ENCODE assay signal across 26 cellular contexts in the genomic region with DNA sequence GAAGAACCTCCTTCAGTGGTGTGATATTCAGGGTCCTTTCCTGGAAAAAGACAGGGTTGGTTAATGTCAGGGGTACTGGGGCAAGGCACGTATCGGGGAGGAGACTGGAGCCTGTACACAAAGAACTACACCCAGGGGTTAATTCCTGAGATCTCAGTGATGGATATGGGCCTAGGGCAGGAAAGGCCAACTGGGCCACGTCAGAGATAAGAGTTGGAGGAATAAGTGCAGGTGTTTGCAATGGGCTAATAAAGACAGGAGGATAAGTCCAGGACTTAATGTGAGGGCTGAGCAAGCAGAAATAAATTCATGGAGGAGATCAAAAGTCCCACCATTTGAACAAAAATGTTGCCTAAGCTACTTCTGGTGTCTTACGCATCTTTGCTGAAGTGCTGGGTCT. TPM values are rescaled to one million over a fixed set of nuclear protein-coding genes. Genes with fewer than 3 reads are reported as not detected.
DNase-seq lines count a peak whose midpoint lies in the region; FAIRE-seq and TF ChIP-seq lines count a peak whose summit lies in the region.
"Had no signal": no experiment of that assay in that cellular context is flagged by ENCODE, and none has a peak within 500 bp of the region (broad histone marks: within the 10 kb centered on the region; RNA-seq: fewer than 3 reads in every experiment).

No MANE protein-coding gene starts in this region.

- H3K9me3 Mint-ChIP-seq in astrocyte (ENCODE audit: unreplicated experiment) (peaks cover 2% of the 10 kb centered on the region), progenitor cell of endocrine pancreas (ENCODE audit: low read depth) (peaks cover 6% of the 10 kb centered on the region)
- no peaks in the 10 kb centered on the region for H3K9me3 Mint-ChIP-seq in CD4-positive, alpha-beta memory T cell
- H3K9me3 Mint-ChIP-seq: CD8-positive, alpha-beta T cell had no signal

- H3K79me2 ChIP-seq in astrocyte (ENCODE audit: insufficient read depth, low read length) = no peaks in the 10 kb centered on the region

- H2BK15ac ChIP-seq in mesenchymal stem cell (ENCODE audit: low read depth, poor library complexity, severe bottlenecking) = no peak overlapping the region

- H2BK120ac ChIP-seq in mesenchymal stem cell (ENCODE audit: low read depth, low read length) = no peak overlapping the region

- H3K36me3 ChIP-seq in astrocyte (ENCODE audit: insufficient read depth, low read length) (no peaks in the 10 kb centered on the region), kidney (ENCODE audit: control insufficient read depth in 1 of 2, insufficient read depth in 2 of 2, low read length in 2 of 2) (no peaks in the 10 kb centered on the region), mesenchymal stem cell (ENCODE audit: control insufficient read depth in 1 of 2, insufficient read depth in 2 of 2, low read depth in 1 of 2, low read length in 2 of 2) (no peaks in the 10 kb centered on the region)
- no peaks in the 10 kb centered on the region for H3K36me3 ChIP-seq in CD4-positive, alpha-beta memory T cell (ENCODE audit: insufficient read depth, low read length)
- H3K36me3 ChIP-seq: SJSA1 had no signal

- H3K4me1 ChIP-seq in astrocyte (ENCODE audit: insufficient read depth, low read length) = peaks cover 3% of the 10 kb centered on the region
- H3K4me1 ChIP-seq in kidney (ENCODE audit: control insufficient read depth in 1 of 2, insufficient read depth in 1 of 2, low read depth in 1 of 2, low read length in 2 of 2) = peaks cover 3 to 6% of the 10 kb centered on the region in 2 donors
- H3K4me1 ChIP-seq in mesenchymal stem cell (ENCODE audit: control insufficient read depth, insufficient read depth, low read depth, low read length) = peaks cover 3% of the 10 kb centered on the region
- peaks cover 16% of the 10 kb centered on the region for H3K4me1 ChIP-seq in CD4-positive, alpha-beta memory T cell (ENCODE audit: insufficient read depth, low read length)
- H3K4me1 ChIP-seq: SJSA1 had no signal

- POLR2A ChIA-PET in CD4-positive, alpha-beta memory T cell (lab: Charles Lee; ENCODE audit: partially characterized antibody) = no interaction called here

- no peak overlapping the region for H4K91ac ChIP-seq in mesenchymal stem cell (ENCODE audit: low read length)

- H3K27ac ChIP-seq in astrocyte (ENCODE audit: low read depth, low read length) (no peak overlapping the region), kidney (ENCODE audit: low read depth in 2 of 2, low read length in 2 of 2) (no peak overlapping the region), mesenchymal stem cell (ENCODE audit: low read length, poor library complexity, severe bottlenecking) (no peak overlapping the region)
- H3K27ac ChIP-seq in CD4-positive, alpha-beta memory T cell (ENCODE audit: low read depth, low read length) = no peak overlapping the region
- H3K27ac ChIP-seq: SJSA1 had no signal

- H3K4me3 ChIP-seq in astrocyte (ENCODE audit: insufficient read depth, low read depth, low read length) (no peak overlapping the region), kidney (ENCODE audit: low read length in 2 of 2) (no peak overlapping the region), mesenchymal stem cell (ENCODE audit: insufficient read depth in 1 of 2, low read depth in 1 of 2, low read length in 2 of 2) (no peak overlapping the region)
- H3K4me3 ChIP-seq in CD4-positive, alpha-beta memory T cell (ENCODE audit: low read length in 2 of 2) = no peak overlapping the region
- H3K4me3 ChIP-seq: SJSA1 had no signal

- TF ChIP-seq CTCF in astrocyte (IDR thresholded peaks at IDR 0.05; ENCODE audit: insufficient read depth, low read depth, low read length) (no peak), progenitor cell of endocrine pancreas (IDR thresholded peaks at IDR 0.05; ENCODE audit: unreplicated experiment) (no peak), kidney (IDR thresholded peaks at IDR 0.05; ENCODE audit: borderline replicate concordance, extremely low read depth, insufficient read depth) (no peak)

- peaks cover 12% of the 10 kb centered on the region for H3K4me1 Mint-ChIP-seq in astrocyte (ENCODE audit: low read depth, unreplicated experiment)
- H3K4me1 Mint-ChIP-seq in progenitor cell of endocrine pancreas (ENCODE audit: low read depth) = peaks cover 40% of the 10 kb centered on the region
- peaks cover 11 to 26% (median 14%) of the 10 kb centered on the region in 4 donors for H3K4me1 Mint-ChIP-seq in CD4-positive, alpha-beta memory T cell

- no peak overlapping the region for H3K9ac ChIP-seq in astrocyte (ENCODE audit: low read length)
- no peak overlapping the region for H3K9ac ChIP-seq in kidney (ENCODE audit: low read length in 2 of 2)
- H3K9ac ChIP-seq in mesenchymal stem cell (ENCODE audit: low read length) = no peak overlapping the region

- CTCF ChIA-PET in CD4-positive, alpha-beta memory T cell (lab: Charles Lee; ENCODE audit: partially characterized antibody) = no interaction called here

- no peaks in the 10 kb centered on the region for H3K79me1 ChIP-seq in mesenchymal stem cell (replicated peaks; ENCODE audit: low read length, poor library complexity, severe bottlenecking)

- H4K8ac ChIP-seq in mesenchymal stem cell (ENCODE audit: low read length) = no peak overlapping the region

- H3K4me3 Mint-ChIP-seq in astrocyte (ENCODE audit: unreplicated experiment) (no peak overlapping the region), progenitor cell of endocrine pancreas (ENCODE audit: low read depth) (peak overlapping the region; percentile 2)
- no peak overlapping the region for H3K4me3 Mint-ChIP-seq in CD4-positive, alpha-beta memory T cell
- H3K4me3 Mint-ChIP-seq: CD8-positive, alpha-beta T cell had no signal

- H3K27me3 ChIP-seq in astrocyte (ENCODE audit: insufficient read depth, low read length) (no peaks in the 10 kb centered on the region), mesenchymal stem cell (ENCODE audit: control insufficient read depth in 1 of 2, insufficient read depth in 1 of 2, low read length in 2 of 2) (peaks cover 0 to 47% of the 10 kb centered on the region in 2 experiments)
- no peaks in the 10 kb centered on the region for H3K27me3 ChIP-seq in CD4-positive, alpha-beta memory T cell (ENCODE audit: insufficient read depth, low read length)
- H3K27me3 ChIP-seq: SJSA1 had no signal

- H3K4me2 ChIP-seq in astrocyte (ENCODE audit: low read length) = no peak overlapping the region
- H3K4me2 ChIP-seq in mesenchymal stem cell (ENCODE audit: low read length, poor library complexity, severe bottlenecking) = no peak overlapping the region

- no peak for DNase-seq in astrocyte (ENCODE audit: low read depth)
- peak; percentile 68 for DNase-seq in mesenteric fat pad (ENCODE audit: low spot score)
- DNase-seq in progenitor cell of endocrine pancreas (ENCODE audit: low spot score, unreplicated experiment) = no peak
- DNase-seq in kidney = no peak
- DNase-seq in mesenchymal stem cell = no peak
- DNase-seq in frontal cortex (ENCODE audit: low spot score in 2 of 2) = no peak
- DNase-seq in CD4-positive, alpha-beta memory T cell = no peak
- DNase-seq: C1 segment of cervical spinal cord; CD8-positive, alpha-beta T cell; DMS 273 treated with DMSO at 0.1 percent for 48 hours; DMS79 treated with DMSO at 0.1 percent for 48 hours; H7; Karpas-422; NCI-H1092; NCI-H1417 treated with DMSO at 0.1 percent for 48 hours; NCI-H1694 treated with DMSO at 0.1 percent for 48 hours; NCI-H2081; NCI-H2227 treated with DMSO at 0.1 percent for 48 hours; NCI-H526 treated with DMSO at 0.1 percent for 48 hours; Right ventricle myocardium superior; RPMI8226 had no signal

- WGBS in mesenchymal stem cell = 90% methylated on average over 4 of the region's 4 CpGs

- no peak overlapping the region for H3K23ac ChIP-seq in mesenchymal stem cell (ENCODE audit: low read length in 2 of 2)

- H2AFZ ChIP-seq in astrocyte (ENCODE audit: low read depth, low read length) = no peak overlapping the region
- H2AFZ ChIP-seq in mesenchymal stem cell (ENCODE audit: low read depth, low read length) = no peak overlapping the region

- H3K27ac Mint-ChIP-seq in astrocyte (ENCODE audit: unreplicated experiment) = peak overlapping the region; percentile 47
- H3K27ac Mint-ChIP-seq in progenitor cell of endocrine pancreas = peak overlapping the region; percentile 56
- H3K27ac Mint-ChIP-seq in CD4-positive, alpha-beta memory T cell = no peak overlapping the region
- H3K27ac Mint-ChIP-seq: CD8-positive, alpha-beta T cell had no signal

- H2BK12ac ChIP-seq in mesenchymal stem cell (ENCODE audit: low read length in 2 of 2) = no peak overlapping the region

- no peak overlapping the region for H3K4ac ChIP-seq in mesenchymal stem cell (ENCODE audit: low read depth in 1 of 2, low read length in 2 of 2)

- no peaks in the 10 kb centered on the region for H4K20me1 ChIP-seq in astrocyte (ENCODE audit: insufficient read depth, low read length)

- H3K18ac ChIP-seq in mesenchymal stem cell (ENCODE audit: low read depth in 1 of 2, low read length in 2 of 2) = no peak overlapping the region

- H3K36me3 Mint-ChIP-seq in astrocyte (ENCODE audit: low read depth, unreplicated experiment) = no peaks in the 10 kb centered on the region
- H3K36me3 Mint-ChIP-seq in progenitor cell of endocrine pancreas (ENCODE audit: insufficient read depth) = no peaks in the 10 kb centered on the region
- H3K36me3 Mint-ChIP-seq in CD4-positive, alpha-beta memory T cell = no peaks in the 10 kb centered on the region
- H3K36me3 Mint-ChIP-seq: CD8-positive, alpha-beta T cell had no signal

- no peak overlapping the region for H3K14ac ChIP-seq in mesenchymal stem cell (ENCODE audit: low read length in 2 of 2)

- H3K27me3 Mint-ChIP-seq in astrocyte (ENCODE audit: low read depth, unreplicated experiment) (peaks cover 16% of the 10 kb centered on the region), progenitor cell of endocrine pancreas (no peaks in the 10 kb centered on the region)
- H3K27me3 Mint-ChIP-seq in CD4-positive, alpha-beta memory T cell = no peaks in the 10 kb centered on the region

- FAIRE-seq in astrocyte (lab: Jason Lieb, UNC) (no peak), kidney (lab: Jason Lieb, UNC) (no peak), frontal cortex (lab: Jason Lieb, UNC) (no peak)
- FAIRE-seq: GM12892 had no signal

- intact Hi-C loops in kidney (cut with DNase I) = no loop called here
- intact Hi-C loops in CD4-positive, alpha-beta memory T cell (cut with micrococcal nuclease) = no loop called here

- no peak overlapping the region for H2AK5ac ChIP-seq in mesenchymal stem cell (ENCODE audit: low read length, severe bottlenecking)

- H3K9me3 ChIP-seq in astrocyte (ENCODE audit: insufficient read depth, low read depth, low read length) = no peaks in the 10 kb centered on the region
- H3K9me3 ChIP-seq in kidney (ENCODE audit: control insufficient read depth in 1 of 2, low read length in 2 of 2) = no peaks in the 10 kb centered on the region
- no peaks in the 10 kb centered on the region for H3K9me3 ChIP-seq in mesenchymal stem cell (ENCODE audit: control insufficient read depth, low read length)
- H3K9me3 ChIP-seq in CD4-positive, alpha-beta memory T cell (ENCODE audit: control insufficient read depth in 1 of 2, low read length in 2 of 2) = no peaks in the 10 kb centered on the region
- H3K9me3 ChIP-seq: SJSA1 had no signal

- no peak overlapping the region for H2BK5ac ChIP-seq in mesenchymal stem cell (ENCODE audit: low read depth, low read length, poor library complexity, severe bottlenecking)

RNA-seq across cellular contexts. Expression of a gene that starts 10.4 kb away (rescaled TPM):
- total RNA-seq in astrocyte = 234 and 252 TPM in 2 replicates
- 186 TPM for total RNA-seq in mesenteric fat pad
- 70.0 and 85.9 TPM in 2 replicates for total RNA-seq in progenitor cell of endocrine pancreas
- total RNA-seq in kidney = 209 TPM
- 234 TPM for polyA plus RNA-seq in kidney (ENCODE audit: insufficient read depth, low read depth, low replicate concordance)
- polyA plus RNA-seq in mesenchymal stem cell (2013, experiment 1 of 2) = 93.8 TPM
- 94.5 TPM for polyA plus RNA-seq in mesenchymal stem cell (2013, experiment 2 of 2)
- 42.0 TPM for total RNA-seq in frontal cortex
- 100 to 1,000 TPM; 130 to 136 TPM for total RNA-seq in CD4-positive, alpha-beta memory T cell
- 100 to 1,000 TPM; 110 to 201 TPM for polyA plus RNA-seq in CD4-positive, alpha-beta memory T cell

RNA-seq across cellular contexts. Expression of a gene that starts 40.2 kb away (rescaled TPM):
- total RNA-seq in astrocyte (0.17 TPM in 1 of 2 replicates, not detected in the other), mesenteric fat pad (6.4 TPM), progenitor cell of endocrine pancreas (not detected in 2 replicates), kidney (1.3 TPM), frontal cortex (0.82 TPM)
- 2.1 TPM for polyA plus RNA-seq in kidney (ENCODE audit: insufficient read depth, low read depth, low replicate concordance)
- not detected for polyA plus RNA-seq in mesenchymal stem cell (2013, experiment 1 of 2)
- 0.03 TPM for polyA plus RNA-seq in mesenchymal stem cell (2013, experiment 2 of 2)
- not detected for total RNA-seq in CD4-positive, alpha-beta memory T cell
- polyA plus RNA-seq in CD4-positive, alpha-beta memory T cell = under 1 TPM in 1 of 2 donors, not detected in 1; 0.14 TPM
- total RNA-seq: A673, H7, HT-29 had no signal

RNA-seq across cellular contexts. Expression of a gene that starts 56.6 kb away (rescaled TPM):
- total RNA-seq in astrocyte = 0.07 and 0.18 TPM in 2 replicates
- not detected for total RNA-seq in mesenteric fat pad
- total RNA-seq in progenitor cell of endocrine pancreas = not detected in 2 replicates
- total RNA-seq in kidney = 5.4 TPM
- polyA plus RNA-seq in kidney (ENCODE audit: insufficient read depth, low read depth, low replicate concordance) = 277 TPM
- polyA plus RNA-seq in mesenchymal stem cell (2013, experiment 1 of 2) = not detected
- polyA plus RNA-seq in mesenchymal stem cell (2013, experiment 2 of 2) = not detected
- total RNA-seq in frontal cortex = not detected
- not detected for total RNA-seq in CD4-positive, alpha-beta memory T cell
- polyA plus RNA-seq in CD4-positive, alpha-beta memory T cell = not detected
- total RNA-seq: A673; CD8-positive, alpha-beta T cell; H7; HT-29; NCI-H460; Right ventricle myocardium superior; SJSA1 had no signal

Comparison
In these comparisons a context has a peak if more than half of its experiments do, and no peak if none do; other contexts are left out.
1. H3K27ac Mint-ChIP-seq: peak in astrocyte (single experiment) and progenitor cell of endocrine pancreas (single experiment); none in CD4-positive, alpha-beta memory T cell (0 of 7).